Comparison of ENCODE assay signal across 31 cellular contexts in genomic region chr3:8842293-8842692, GRCh38.
"Had no signal": no experiment of that assay in that cellular context is flagged by ENCODE, and none has a peak within 500 bp of the region (broad histone marks: within the 10 kb centered on the region; RNA-seq: fewer than 3 reads in every experiment).

No MANE protein-coding gene starts in this region.

- H3K4me3 Mint-ChIP-seq: natural killer cell; nephron; neural progenitor cell; stimulated activated memory B cell treated with anti-CD40 and anti-IgM and Interleukin-4, amounts not matched to agents 10 μg/mL and 1 μg/mL and 100 μg/mL, for 72 hours; stimulated activated naive CD8-positive, alpha-beta T cell treated with anti-CD3 and anti-CD28 coated beads, Interleukin-15, amount 100 ng/mL, for 72 hours; type B pancreatic cell had no signal

- H3K4me1 Mint-ChIP-seq: natural killer cell; neural progenitor cell; stimulated activated memory B cell treated with anti-CD40 and anti-IgM and Interleukin-4, amounts not matched to agents 10 μg/mL and 1 μg/mL and 100 μg/mL, for 72 hours; stimulated activated naive CD8-positive, alpha-beta T cell treated with anti-CD3 and anti-CD28 coated beads, Interleukin-15, amount 100 ng/mL, for 72 hours had no signal

- H3K27ac Mint-ChIP-seq: natural killer cell; nephron; neural progenitor cell; progenitor cell of endocrine pancreas; stimulated activated memory B cell treated with anti-CD40 and anti-IgM and Interleukin-4, amounts not matched to agents 10 μg/mL and 1 μg/mL and 100 μg/mL, for 72 hours; stimulated activated naive CD8-positive, alpha-beta T cell treated with anti-CD3 and anti-CD28 coated beads, Interleukin-15, amount 100 ng/mL, for 72 hours; type B pancreatic cell had no signal

- H3K36me3 ChIP-seq: neural progenitor cell, ovary, spleen, suprapubic skin, tibial artery, transverse colon, upper lobe of right lung, uterus had no signal

- H3K4me1 ChIP-seq: parathyroid adenoma, psoas muscle, spleen, suprapubic skin, testis, transverse colon, upper lobe of right lung, uterus had no signal

- ATAC-seq: natural killer cell; psoas muscle; right cardiac atrium; sciatic nerve; stimulated activated memory B cell treated with anti-CD40 and anti-IgM and Interleukin-4, amounts not matched to agents 10 μg/mL and 1 μg/mL and 100 μg/mL, for 72 hours; stimulated activated naive CD8-positive, alpha-beta T cell treated with anti-CD3 and anti-CD28 coated beads, Interleukin-15, amount 100 ng/mL, for 72 hours; stimulated activated naive CD8-positive, alpha-beta T cell treated with anti-CD3 and anti-CD28 coated beads, Interleukin-15, Interleukin-2, amounts not matched to agents 100 U/mL and 50 U/mL, for 24 hours; upper lobe of right lung had no signal

- H2AFZ ChIP-seq: neural progenitor cell, parathyroid adenoma had no signal

- H3K9me3 ChIP-seq: ovary, psoas muscle, spleen, suprapubic skin, testis, tibial artery, transverse colon, upper lobe of right lung, uterus had no signal

- H3K27ac ChIP-seq: neural progenitor cell, ovary, parathyroid adenoma, psoas muscle, skin epidermis, spleen, suprapubic skin, testis, tibial artery, transverse colon, upper lobe of right lung, uterus had no signal

- H3K9ac ChIP-seq: neural progenitor cell, parathyroid adenoma had no signal

- H3K9me3 Mint-ChIP-seq: natural killer cell; nephron; neural progenitor cell; stimulated activated memory B cell treated with anti-CD40 and anti-IgM and Interleukin-4, amounts not matched to agents 10 μg/mL and 1 μg/mL and 100 μg/mL, for 72 hours; stimulated activated naive CD8-positive, alpha-beta T cell treated with anti-CD3 and anti-CD28 coated beads, Interleukin-15, amount 100 ng/mL, for 72 hours had no signal

- DNase-seq: natural killer cell; occipital lobe; ovary; posterior cingulate gyrus; psoas muscle; right cardiac atrium; spleen; stimulated activated CD4-positive, alpha-beta T cell treated with anti-CD3 and anti-CD28 coated beads, Interleukin-12 subunit alpha, Interleukin-12 subunit beta, amount 100 ng/mL, for 4 hours; stimulated activated CD4-positive, alpha-beta T cell treated with anti-CD3 and anti-CD28 coated beads, Interleukin-1b, Interleukin-23, amount 100 ng/mL, for 48 hours; stimulated activated CD4-positive, alpha-beta T cell treated with anti-CD3 and anti-CD28 coated beads, Interleukin-4, amount 100 ng/mL, for 1 hour; stimulated activated CD4-positive, alpha-beta T cell treated with anti-CD3 and anti-CD28 coated beads, Interleukin-4, amount 100 ng/mL, for 4 hours; stimulated activated CD8-positive, alpha-beta memory T cell treated with anti-CD3 and anti-CD28 coated beads, Interleukin-4, amount 100 ng/mL, for 48 hours; stimulated activated naive CD4-positive, alpha-beta T cell; stimulated activated naive CD8-positive, alpha-beta T cell treated with anti-CD3 and anti-CD28 coated beads, Interleukin-15, amount 100 ng/mL, for 72 hours; stimulated activated naive CD8-positive, alpha-beta T cell treated with anti-CD3 and anti-CD28 coated beads, Interleukin-15, Interleukin-2, amounts not matched to agents 100 U/mL and 50 U/mL, for 24 hours; substantia nigra; testis; tibial artery; transverse colon; upper lobe of right lung; uterus had no signal

- H3K36me3 Mint-ChIP-seq: natural killer cell; neural progenitor cell; stimulated activated memory B cell treated with anti-CD40 and anti-IgM and Interleukin-4, amounts not matched to agents 10 μg/mL and 1 μg/mL and 100 μg/mL, for 72 hours had no signal

- H3K79me2 ChIP-seq: parathyroid adenoma had no signal

- H3K27me3 Mint-ChIP-seq: progenitor cell of endocrine pancreas; stimulated activated memory B cell treated with anti-CD40 and anti-IgM and Interleukin-4, amounts not matched to agents 10 μg/mL and 1 μg/mL and 100 μg/mL, for 72 hours; stimulated activated naive CD8-positive, alpha-beta T cell treated with anti-CD3 and anti-CD28 coated beads, Interleukin-15, amount 100 ng/mL, for 72 hours; type B pancreatic cell had no signal

- H3K4me3 ChIP-seq: neural progenitor cell, ovary, psoas muscle, skin epidermis, smooth muscle cell, spleen, suprapubic skin, testis, tibial artery, transverse colon, upper lobe of right lung, uterus had no signal

- H3K27me3 ChIP-seq: neural progenitor cell, ovary, spleen, suprapubic skin, testis, tibial artery, transverse colon, upper lobe of right lung, uterus had no signal

- H3K4me2 ChIP-seq: neural progenitor cell, smooth muscle cell had no signal
